Comparison of ENCODE assay signal across 9 cellular contexts in genomic region chr20:11676618-11677289, GRCh38.
DNase-seq lines count a peak whose midpoint lies in the region; ATAC-seq and TF ChIP-seq lines count a peak whose summit lies in the region.
"Had no signal": no experiment of that assay in that cellular context is flagged by ENCODE, and none has a peak within 500 bp of the region (broad histone marks: within the 10 kb centered on the region; RNA-seq: fewer than 3 reads in every experiment).

No MANE protein-coding gene starts in this region.

- no peaks in the 10 kb centered on the region for H3K36me3 ChIP-seq in osteoblast (ENCODE audit: insufficient read depth, low read length)

- H3K79me2 ChIP-seq in osteoblast (ENCODE audit: insufficient read depth, low read length) = no peaks in the 10 kb centered on the region

- peak overlapping the region; percentile 43 for H3K4me2 ChIP-seq in osteoblast (ENCODE audit: insufficient read depth, low read length)

- no peaks in the 10 kb centered on the region for H4K20me1 ChIP-seq in osteoblast (ENCODE audit: insufficient read depth, low read length)

- peak overlapping the region; percentile 45 for H3K4me3 ChIP-seq in osteoblast (ENCODE audit: insufficient read depth, low read length)

- DNase-seq in SIG-M5 treated with dmso at 0.1 percent for 504 hours (lab: John Stamatoyannopoulos, UW; ENCODE audit: unreplicated experiment) = peak; percentile 3
- no peak for DNase-seq in SIG-M5 (lab: John Stamatoyannopoulos, UW)
- peak; percentile 19 for DNase-seq in HS-5 (ENCODE audit: low read depth)
- DNase-seq in RWPE1 (ENCODE audit: low spot score) = peak; percentile 67
- peak; percentile 59 for DNase-seq in fibroblast of peridontal ligament (ENCODE audit: extremely low read depth)
- peak; percentile 80 for DNase-seq in osteoblast (ENCODE audit: insufficient read length, low spot score, missing footprints)
- DNase-seq: activated naive CD8-positive, alpha-beta T cell treated with anti-CD3 and anti-CD28 coated beads, Interleukin-2, amount 10 ng/mL, durations not matched to agents 7 days and 5 days had no signal

- CTCF ChIA-PET in RWPE1 (lab: Yijun Ruan, JAX) = interaction anchor here (0.6 to 1.0 kb wide), 7 partner anchors 10 to 807 kb away, joined by 3 to 6 read pairs (median 4); no protein-coding TSS in a partner anchor

- TF ChIP-seq CTCF in RWPE1 (conservative IDR thresholded peaks at IDR 0.05; ENCODE audit: low read depth) = peak; percentile 88
- TF ChIP-seq CTCF in osteoblast (IDR thresholded peaks at IDR 0.05; ENCODE audit: extremely low read depth, low read depth, low read length) = peak; percentile 75

- no peak for ATAC-seq in GM21367 (IDR thresholded peaks at IDR 0.05; ENCODE audit: unreplicated experiment)
- no peak for ATAC-seq in GM18858 (IDR thresholded peaks at IDR 0.05; ENCODE audit: unreplicated experiment)

- H3K27me3 ChIP-seq in osteoblast (ENCODE audit: insufficient read depth, low read length) = no peaks in the 10 kb centered on the region

- no peaks in the 10 kb centered on the region for H3K4me1 ChIP-seq in osteoblast (ENCODE audit: insufficient read depth, low read length)

- H3K9me3 ChIP-seq in osteoblast (ENCODE audit: low read depth, low read length) = no peaks in the 10 kb centered on the region

- H3K27ac ChIP-seq in RWPE1 (no peak overlapping the region), osteoblast (ENCODE audit: low read depth, low read length) (no peak overlapping the region)

- POLR2A ChIA-PET in RWPE1 (lab: Yijun Ruan, JAX; ENCODE audit: low non-redundant PET) = no interaction called here

- peak overlapping the region; percentile 63 for H2AFZ ChIP-seq in osteoblast (ENCODE audit: low read length)
